1 cellular context compared by ENCODE assay signal in the genomic region with DNA sequence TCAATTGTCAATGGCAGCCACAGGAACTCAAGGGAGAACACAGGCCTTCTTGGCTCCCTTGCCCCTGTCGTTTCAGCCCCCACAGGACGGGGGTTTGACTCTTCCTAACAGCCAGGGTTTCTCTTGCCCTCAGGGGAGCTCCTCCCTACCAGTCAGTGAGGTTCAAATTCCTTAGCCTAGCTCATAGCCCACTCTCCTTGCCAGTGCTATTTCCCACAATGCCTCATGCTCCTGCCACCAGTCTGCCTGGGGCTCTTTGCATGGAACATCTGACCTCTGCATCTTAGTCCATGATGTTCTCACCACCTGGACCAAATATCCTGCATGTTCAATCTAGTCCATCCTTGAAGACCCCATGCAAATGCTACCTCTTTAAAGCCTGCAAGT.
TF ChIP-seq lines count a peak whose summit lies in the region.

No MANE protein-coding gene starts in this region.

TF ChIP-seq in HCT116, 20 proteins besides CTCF, POLR2A, EP300 and RAD21 (continued from another document):
- TF ChIP-seq, protein P1, sequence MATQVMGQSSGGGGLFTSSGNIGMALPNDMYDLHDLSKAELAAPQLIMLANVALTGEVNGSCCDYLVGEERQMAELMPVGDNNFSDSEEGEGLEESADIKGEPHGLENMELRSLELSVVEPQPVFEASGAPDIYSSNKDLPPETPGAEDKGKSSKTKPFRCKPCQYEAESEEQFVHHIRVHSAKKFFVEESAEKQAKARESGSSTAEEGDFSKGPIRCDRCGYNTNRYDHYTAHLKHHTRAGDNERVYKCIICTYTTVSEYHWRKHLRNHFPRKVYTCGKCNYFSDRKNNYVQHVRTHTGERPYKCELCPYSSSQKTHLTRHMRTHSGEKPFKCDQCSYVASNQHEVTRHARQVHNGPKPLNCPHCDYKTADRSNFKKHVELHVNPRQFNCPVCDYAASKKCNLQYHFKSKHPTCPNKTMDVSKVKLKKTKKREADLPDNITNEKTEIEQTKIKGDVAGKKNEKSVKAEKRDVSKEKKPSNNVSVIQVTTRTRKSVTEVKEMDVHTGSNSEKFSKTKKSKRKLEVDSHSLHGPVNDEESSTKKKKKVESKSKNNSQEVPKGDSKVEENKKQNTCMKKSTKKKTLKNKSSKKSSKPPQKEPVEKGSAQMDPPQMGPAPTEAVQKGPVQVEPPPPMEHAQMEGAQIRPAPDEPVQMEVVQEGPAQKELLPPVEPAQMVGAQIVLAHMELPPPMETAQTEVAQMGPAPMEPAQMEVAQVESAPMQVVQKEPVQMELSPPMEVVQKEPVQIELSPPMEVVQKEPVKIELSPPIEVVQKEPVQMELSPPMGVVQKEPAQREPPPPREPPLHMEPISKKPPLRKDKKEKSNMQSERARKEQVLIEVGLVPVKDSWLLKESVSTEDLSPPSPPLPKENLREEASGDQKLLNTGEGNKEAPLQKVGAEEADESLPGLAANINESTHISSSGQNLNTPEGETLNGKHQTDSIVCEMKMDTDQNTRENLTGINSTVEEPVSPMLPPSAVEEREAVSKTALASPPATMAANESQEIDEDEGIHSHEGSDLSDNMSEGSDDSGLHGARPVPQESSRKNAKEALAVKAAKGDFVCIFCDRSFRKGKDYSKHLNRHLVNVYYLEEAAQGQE (IDR thresholded peaks at IDR 0.05; ENCODE audit: low read depth): no peak
- TF ChIP-seq EZH2phosphoT487 (IDR thresholded peaks at IDR 0.05; ENCODE audit: borderline replicate concordance) (no peak), YY1 (IDR thresholded peaks at IDR 0.05; ENCODE audit: extremely low read depth, insufficient replicate concordance, low read depth, low read length) (no peak), SIN3A (IDR thresholded peaks at IDR 0.05; ENCODE audit: low read depth) (no peak; the same call in 1 of the 2 replicates), FOSL1 (IDR thresholded peaks at IDR 0.05; ENCODE audit: low read depth) (no peak), EZH2 (IDR thresholded peaks at IDR 0.05) (no peak), CEBPB (IDR thresholded peaks at IDR 0.05; ENCODE audit: low read depth) (no peak), CBX3 (IDR thresholded peaks at IDR 0.05; ENCODE audit: low read depth) (no peak), EGR1 (IDR thresholded peaks at IDR 0.05; ENCODE audit: low read depth) (no peak), SRF (IDR thresholded peaks at IDR 0.05; ENCODE audit: low read depth) (no peak), ZFX (IDR thresholded peaks at IDR 0.05) (no peak), JUND (IDR thresholded peaks at IDR 0.05) (no peak), ZNF274 (IDR thresholded peaks at IDR 0.05; ENCODE audit: low read depth, low read length) (no peak)
- TF ChIP-seq, protein P2, sequence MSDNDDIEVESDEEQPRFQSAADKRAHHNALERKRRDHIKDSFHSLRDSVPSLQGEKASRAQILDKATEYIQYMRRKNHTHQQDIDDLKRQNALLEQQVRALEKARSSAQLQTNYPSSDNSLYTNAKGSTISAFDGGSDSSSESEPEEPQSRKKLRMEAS (IDR thresholded peaks at IDR 0.05): no peak
- TF ChIP-seq, protein P3, sequence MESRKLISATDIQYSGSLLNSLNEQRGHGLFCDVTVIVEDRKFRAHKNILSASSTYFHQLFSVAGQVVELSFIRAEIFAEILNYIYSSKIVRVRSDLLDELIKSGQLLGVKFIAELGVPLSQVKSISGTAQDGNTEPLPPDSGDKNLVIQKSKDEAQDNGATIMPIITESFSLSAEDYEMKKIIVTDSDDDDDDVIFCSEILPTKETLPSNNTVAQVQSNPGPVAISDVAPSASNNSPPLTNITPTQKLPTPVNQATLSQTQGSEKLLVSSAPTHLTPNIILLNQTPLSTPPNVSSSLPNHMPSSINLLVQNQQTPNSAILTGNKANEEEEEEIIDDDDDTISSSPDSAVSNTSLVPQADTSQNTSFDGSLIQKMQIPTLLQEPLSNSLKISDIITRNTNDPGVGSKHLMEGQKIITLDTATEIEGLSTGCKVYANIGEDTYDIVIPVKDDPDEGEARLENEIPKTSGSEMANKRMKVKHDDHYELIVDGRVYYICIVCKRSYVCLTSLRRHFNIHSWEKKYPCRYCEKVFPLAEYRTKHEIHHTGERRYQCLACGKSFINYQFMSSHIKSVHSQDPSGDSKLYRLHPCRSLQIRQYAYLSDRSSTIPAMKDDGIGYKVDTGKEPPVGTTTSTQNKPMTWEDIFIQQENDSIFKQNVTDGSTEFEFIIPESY (IDR thresholded peaks at IDR 0.05; ENCODE audit: extremely low read depth, insufficient replicate concordance, low read length): no peak
